In genomic region chr16:10181196-10182162, GRCh38 we compare ENCODE assay signal across 8 cellular contexts. TPM values are rescaled to one million over a fixed set of nuclear protein-coding genes. Genes with fewer than 3 reads are reported as not detected.
DNase-seq lines count a peak whose midpoint lies in the region; ATAC-seq, FAIRE-seq and TF ChIP-seq lines count a peak whose summit lies in the region.

No MANE protein-coding gene starts in this region.

- no peak for DNase-seq in AG04449 (ENCODE audit: low read depth, low spot score)
- DNase-seq in GM12892 (ENCODE audit: insufficient read length) = peak; percentile 77
- peak; percentile 49 for DNase-seq in activated CD8-positive, alpha-beta T cell treated with anti-CD3 and anti-CD28 coated beads for 36 hours
- no peak for DNase-seq in esophagus squamous epithelium (lab: John Stamatoyannopoulos, UW)
- DNase-seq in stromal cell of bone marrow (ENCODE audit: low read depth) = peak; percentile 32
- no peak for DNase-seq in DMS53 treated with DMSO at 0.1 percent for 48 hours (lab: John Stamatoyannopoulos, UW; ENCODE audit: unreplicated experiment)

- POLR2A ChIA-PET in AG04449 (lab: Yijun Ruan, JAX) = no interaction called here
- POLR2A ChIA-PET in activated CD8-positive, alpha-beta T cell treated with anti-CD3 and anti-CD28 coated beads for 36 hours (lab: Charles Lee) = no interaction called here

- no peaks in the 10 kb centered on the region for H3K9me3 ChIP-seq in HUES6 (ENCODE audit: control insufficient read depth, insufficient read depth, low read depth, low read length)
- no peaks in the 10 kb centered on the region for H3K9me3 ChIP-seq in esophagus squamous epithelium
- no peaks in the 10 kb centered on the region for H3K9me3 ChIP-seq in mucosa of rectum (ENCODE audit: control insufficient read depth in 2 of 2, low read length in 2 of 2)

- CTCF ChIA-PET in AG04449 (lab: Yijun Ruan, JAX) = interaction anchor here (0.6 to 4.2 kb wide), 17 partner anchors 13 to 1022 kb away, joined by 3 to 33 read pairs (median 3); no protein-coding TSS in a partner anchor
- CTCF ChIA-PET in activated CD8-positive, alpha-beta T cell treated with anti-CD3 and anti-CD28 coated beads for 36 hours (lab: Charles Lee) = interaction anchor here (0.8 to 2.4 kb wide), 7 partner anchors 11 to 1042 kb away, joined by 3 to 14 read pairs (median 5); no protein-coding TSS in a partner anchor

- TF ChIP-seq POLR2A in GM12892 (IDR thresholded peaks at IDR 0.05; ENCODE audit: low read depth, low read length) = no peak
- no peak for TF ChIP-seq POLR2A in esophagus squamous epithelium (IDR thresholded peaks at IDR 0.05)

- ATAC-seq in activated CD8-positive, alpha-beta T cell treated with anti-CD3 and anti-CD28 coated beads for 36 hours = peak; percentile 67

- TF ChIP-seq CTCF in AG04449 (IDR thresholded peaks at IDR 0.05; ENCODE audit: insufficient read depth, low read length, missing control alignments) (peak; percentile 97), esophagus squamous epithelium (IDR thresholded peaks at IDR 0.05) (peak; percentile 71 to 90 (median 84))
- TF ChIP-seq CTCF in activated CD8-positive, alpha-beta T cell treated with anti-CD3 and anti-CD28 coated beads for 36 hours (IDR thresholded peaks at IDR 0.05) = peak; percentile 91

- peaks cover 46% of the 10 kb centered on the region for H3K27me3 Mint-ChIP-seq in activated CD8-positive, alpha-beta T cell treated with anti-CD3 and anti-CD28 coated beads for 36 hours

- H3K4me3 ChIP-seq in AG04449 (ENCODE audit: low read depth, low read length) = peak overlapping the region; percentile 27
- peak overlapping the region; percentile 63 for H3K4me3 ChIP-seq in HUES6 (ENCODE audit: low read depth, low read length)
- peak overlapping the region; percentile 15 to 62 (median 40) for H3K4me3 ChIP-seq in esophagus squamous epithelium
- peak overlapping the region; percentile 30 to 44 for H3K4me3 ChIP-seq in mucosa of rectum (ENCODE audit: low read length in 2 of 2)

- no peak overlapping the region for H3K9ac ChIP-seq in HUES6 (ENCODE audit: low read length)
- no peak overlapping the region for H3K9ac ChIP-seq in mucosa of rectum (ENCODE audit: low read depth in 1 of 2, low read length in 2 of 2)

- FAIRE-seq in GM12892 (lab: Jason Lieb, UNC) = no peak

- no peaks in the 10 kb centered on the region for H3K36me3 ChIP-seq in HUES6 (ENCODE audit: control insufficient read depth, insufficient read depth, low read length)
- H3K36me3 ChIP-seq in esophagus squamous epithelium = no peaks in the 10 kb centered on the region
- no peaks in the 10 kb centered on the region for H3K36me3 ChIP-seq in mucosa of rectum (ENCODE audit: control insufficient read depth in 2 of 2, insufficient read depth in 2 of 2, low read length in 2 of 2)

- 0 to 3% methylated on average over 23 to 24 of the region's 85 CpGs for WGBS in esophagus squamous epithelium, 2 donors

- H3K27me3 ChIP-seq in HUES6 (ENCODE audit: control insufficient read depth, insufficient read depth, low read length) = peaks cover 96% of the 10 kb centered on the region
- peaks cover 7 to 71% (median 13%) of the 10 kb centered on the region in 4 donors for H3K27me3 ChIP-seq in esophagus squamous epithelium
- H3K27me3 ChIP-seq in mucosa of rectum (ENCODE audit: control insufficient read depth in 2 of 2, insufficient read depth in 2 of 2, low read length in 2 of 2) = peaks cover 13 to 27% of the 10 kb centered on the region in 2 donors

- H3K36me3 Mint-ChIP-seq in activated CD8-positive, alpha-beta T cell treated with anti-CD3 and anti-CD28 coated beads for 36 hours (ENCODE audit: low read depth) = no peaks in the 10 kb centered on the region

- H3K27ac ChIP-seq in HUES6 (ENCODE audit: low read depth, low read length) (no peak overlapping the region), esophagus squamous epithelium (peak overlapping the region in 1 of 4 donors; percentile 9), mucosa of rectum (ENCODE audit: low read depth in 2 of 2, low read length in 2 of 2) (no peak overlapping the region)

- H3K27ac Mint-ChIP-seq in activated CD8-positive, alpha-beta T cell treated with anti-CD3 and anti-CD28 coated beads for 36 hours = no peak overlapping the region

- intact Hi-C loops in activated CD8-positive, alpha-beta T cell treated with anti-CD3 and anti-CD28 coated beads for 36 hours (cut with micrococcal nuclease) = no loop called here
- intact Hi-C loops in esophagus squamous epithelium (cut with DNase I) = loop anchor here (10.0 kb wide), 1 partner anchor 527 kb away; no protein-coding TSS in a partner anchor

- H3K4me1 Mint-ChIP-seq in activated CD8-positive, alpha-beta T cell treated with anti-CD3 and anti-CD28 coated beads for 36 hours (ENCODE audit: low read depth) = peaks cover 9% of the 10 kb centered on the region

- H3K4me1 ChIP-seq in HUES6 (ENCODE audit: control insufficient read depth, insufficient read depth, low read length) = peaks cover 6% of the 10 kb centered on the region; the same call in 1 of the 2 replicates
- H3K4me1 ChIP-seq in esophagus squamous epithelium = peaks cover 26 to 37% (median 28%) of the 10 kb centered on the region in 3 donors
- peaks cover 3 to 6% of the 10 kb centered on the region in 2 donors for H3K4me1 ChIP-seq in mucosa of rectum (ENCODE audit: control insufficient read depth in 2 of 2, insufficient read depth in 2 of 2, low read length in 2 of 2)

- H3K9me3 Mint-ChIP-seq in activated CD8-positive, alpha-beta T cell treated with anti-CD3 and anti-CD28 coated beads for 36 hours = no peaks in the 10 kb centered on the region

- H3K4me3 Mint-ChIP-seq in activated CD8-positive, alpha-beta T cell treated with anti-CD3 and anti-CD28 coated beads for 36 hours = no peak overlapping the region

RNA-seq across cellular contexts. Expression of gene GRIN2A, which starts 0.7 kb away (rescaled TPM):
- 0.04 TPM for polyA plus RNA-seq in GM12892 (2012; ENCODE audit: missing spikeins)
- not detected for total RNA-seq in activated CD8-positive, alpha-beta T cell treated with anti-CD3 and anti-CD28 coated beads for 36 hours
- total RNA-seq in esophagus squamous epithelium = under 1 TPM; 0.19 to 0.56 (median 0.35) TPM

Comparison
In these comparisons a context has a peak if more than half of its experiments do, and no peak if none do; other contexts are left out.
1. DNase-seq: peak in GM12892 (single experiment), activated CD8-positive, alpha-beta T cell treated with anti-CD3 and anti-CD28 coated beads for 36 hours (single experiment) and stromal cell of bone marrow (single experiment); none in AG04449 (single experiment), esophagus squamous epithelium (single experiment) and DMS53 treated with DMSO at 0.1 percent for 48 hours (single experiment).
2. Peak in every context shown above with its lines, with median percentiles within 50 percentile points of each other: H3K4me3 ChIP-seq and CTCF ChIP-seq.